1 cellular context compared by ENCODE assay signal in the genomic region with DNA sequence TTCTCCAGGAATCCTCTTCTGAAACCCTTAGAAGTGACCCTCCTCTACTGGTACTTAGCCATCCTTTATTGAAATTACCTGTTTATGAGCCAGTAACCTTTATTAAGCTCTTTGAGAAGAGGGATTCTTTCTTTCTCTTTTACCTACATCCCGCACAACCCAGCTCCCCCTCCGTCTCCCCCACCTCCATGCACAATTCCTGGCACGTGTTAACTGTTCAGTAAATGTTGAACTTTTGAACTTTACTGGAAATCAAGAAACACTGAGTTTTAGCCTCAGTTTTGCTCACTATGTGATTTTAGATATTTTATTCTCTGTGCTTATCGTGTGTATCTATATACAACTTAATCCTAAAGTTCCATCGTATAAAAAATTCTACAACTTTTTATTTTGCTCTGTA.
A peak's percentile ranks its signal among the peaks of the same experiment; 100 is the strongest.
TF ChIP-seq lines count a peak whose summit lies in the region.

No MANE protein-coding gene starts in this region.

TF ChIP-seq in GM12878, 131 proteins besides CTCF, POLR2A, EP300 and RAD21:
- TF ChIP-seq MXI1 (IDR thresholded peaks at IDR 0.05; ENCODE audit: low read depth, low read length) = peak; percentile 22; the same call in 1 of the 2 replicates
- TF ChIP-seq YY1 (IDR thresholded peaks at IDR 0.05; ENCODE audit: low read depth, low read length) = no peak
- peak; percentile 53 to 59; a peak in 2 of 4 replicates for TF ChIP-seq BHLHE40 (IDR thresholded peaks at IDR 0.05; ENCODE audit: borderline replicate concordance in 1 of 2, low read depth in 2 of 2, low read length in 1 of 2)
- TF ChIP-seq, protein P1, sequence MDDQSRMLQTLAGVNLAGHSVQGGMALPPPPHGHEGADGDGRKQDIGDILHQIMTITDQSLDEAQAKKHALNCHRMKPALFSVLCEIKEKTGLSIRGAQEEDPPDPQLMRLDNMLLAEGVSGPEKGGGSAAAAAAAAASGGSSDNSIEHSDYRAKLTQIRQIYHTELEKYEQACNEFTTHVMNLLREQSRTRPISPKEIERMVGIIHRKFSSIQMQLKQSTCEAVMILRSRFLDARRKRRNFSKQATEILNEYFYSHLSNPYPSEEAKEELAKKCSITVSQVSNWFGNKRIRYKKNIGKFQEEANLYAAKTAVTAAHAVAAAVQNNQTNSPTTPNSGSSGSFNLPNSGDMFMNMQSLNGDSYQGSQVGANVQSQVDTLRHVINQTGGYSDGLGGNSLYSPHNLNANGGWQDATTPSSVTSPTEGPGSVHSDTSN (IDR thresholded peaks at IDR 0.05; ENCODE audit: insufficient replicate concordance, low read depth, low read length) = no peak
